1 cellular context compared by ENCODE assay signal in the genomic region with DNA sequence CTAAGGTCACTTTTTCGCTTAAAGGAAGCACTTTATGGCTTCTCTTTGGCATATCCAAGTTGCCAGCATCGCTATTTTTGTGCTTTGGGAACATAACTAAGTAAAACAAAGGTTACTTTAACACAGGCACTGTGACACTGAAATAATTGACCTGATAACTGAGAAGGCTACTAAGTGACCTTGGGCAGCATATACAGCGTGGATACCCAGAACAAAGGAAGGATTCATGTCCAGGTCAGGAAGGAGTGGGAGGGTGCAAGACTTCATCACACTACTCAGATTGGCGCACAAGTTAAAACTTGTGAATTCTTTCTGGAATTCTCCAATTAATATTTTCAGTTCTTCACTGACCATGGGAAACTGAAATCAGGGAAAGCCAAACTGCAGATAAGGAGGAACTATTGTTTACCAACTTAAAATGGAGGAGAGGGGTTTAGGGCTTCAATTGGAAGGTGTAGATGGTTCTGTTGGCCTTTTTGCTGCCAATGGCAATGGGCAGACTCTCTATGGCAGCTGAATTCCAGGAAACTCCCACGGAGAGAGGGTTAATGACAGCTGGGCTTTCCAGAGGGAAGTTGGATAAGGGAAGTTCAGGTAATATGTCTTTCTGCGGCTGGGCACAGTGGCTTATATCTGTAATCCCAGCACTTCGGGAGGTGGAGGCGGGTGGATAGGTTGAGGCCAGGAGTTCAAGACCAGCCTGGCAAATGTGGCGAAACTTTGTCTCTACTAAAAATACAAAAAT.
TF ChIP-seq lines count a peak whose summit lies in the region.

No MANE protein-coding gene starts in this region.

TF ChIP-seq in WTC11, 78 proteins besides CTCF, POLR2A, EP300 and RAD21:
- TF ChIP-seq, protein P1, sequence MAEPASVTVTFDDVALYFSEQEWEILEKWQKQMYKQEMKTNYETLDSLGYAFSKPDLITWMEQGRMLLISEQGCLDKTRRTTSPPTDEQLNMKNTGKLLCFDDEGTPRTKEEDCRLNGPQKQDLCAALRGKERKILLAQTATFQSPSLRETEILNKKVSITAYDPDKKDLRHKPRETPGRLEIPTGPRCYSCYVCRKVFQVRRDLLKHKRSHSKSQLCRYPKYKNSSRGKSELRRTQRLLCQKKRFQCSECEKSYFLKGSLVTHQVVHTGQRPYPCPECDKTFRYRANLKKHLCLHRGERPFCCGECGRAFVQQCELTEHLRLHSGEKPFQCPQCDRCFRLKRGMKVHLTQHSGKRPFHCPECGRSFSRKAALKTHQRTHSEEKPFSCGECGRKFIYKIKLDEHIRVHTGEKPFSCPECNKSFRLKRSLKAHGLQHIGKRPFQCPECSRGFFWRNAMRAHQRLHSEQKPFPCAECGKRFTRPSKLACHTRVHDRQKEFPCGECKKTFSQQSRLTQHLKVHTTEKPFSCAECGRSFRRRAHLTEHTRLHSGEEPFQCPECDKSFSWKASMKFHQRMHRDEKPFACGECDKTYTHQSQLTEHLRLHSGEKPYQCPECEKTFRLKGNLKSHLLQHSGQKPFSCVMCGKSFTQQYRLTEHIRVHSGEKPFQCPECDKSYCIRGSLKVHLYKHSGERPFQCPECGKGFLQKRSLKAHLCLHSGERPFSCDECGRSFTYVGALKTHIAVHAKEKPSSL (CRISPR knock-in tag; conservative IDR thresholded peaks at IDR 0.05) = no peak
- TF ChIP-seq ZNF512 (CRISPR knock-in tag; IDR thresholded peaks at IDR 0.05; ENCODE audit: borderline replicate concordance) (no peak), ZBTB21 (CRISPR knock-in tag; IDR thresholded peaks at IDR 0.05; ENCODE audit: borderline replicate concordance) (no peak), ARID4B (CRISPR knock-in tag; IDR thresholded peaks at IDR 0.05; ENCODE audit: borderline replicate concordance) (no peak)
- TF ChIP-seq, protein P2, sequence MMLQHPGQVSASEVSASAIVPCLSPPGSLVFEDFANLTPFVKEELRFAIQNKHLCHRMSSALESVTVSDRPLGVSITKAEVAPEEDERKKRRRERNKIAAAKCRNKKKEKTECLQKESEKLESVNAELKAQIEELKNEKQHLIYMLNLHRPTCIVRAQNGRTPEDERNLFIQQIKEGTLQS (CRISPR knock-in tag; conservative IDR thresholded peaks at IDR 0.05) = no peak
TF ChIP-seq in WTC11: peak in this region for 0.
